ENCODE assay signal across 22 cellular contexts in the genomic region with DNA sequence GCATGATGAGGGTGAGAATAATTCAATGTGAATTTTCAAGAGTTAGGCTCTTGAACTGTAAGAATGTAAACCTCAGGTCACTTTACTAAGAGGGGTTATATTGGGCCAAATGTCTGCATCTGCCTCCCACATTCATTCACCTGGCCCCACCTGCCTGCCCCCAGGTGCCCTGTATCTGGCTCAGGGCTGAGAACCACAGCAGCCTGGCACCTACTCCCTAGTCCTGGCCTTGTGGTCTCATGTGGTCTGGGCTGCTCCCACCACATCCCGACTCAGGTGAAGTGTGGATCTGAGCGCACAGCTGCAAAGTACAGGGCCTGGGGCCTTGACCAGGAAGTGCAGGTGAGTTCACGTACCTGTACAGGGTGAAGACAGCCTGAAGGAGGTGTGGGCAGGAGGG.
"Had no signal": no experiment of that assay in that cellular context is flagged by ENCODE, and none has a peak within 500 bp of the region (broad histone marks: within the 10 kb centered on the region; RNA-seq: fewer than 3 reads in every experiment).

No MANE protein-coding gene starts in this region.

- H3K4me3 Mint-ChIP-seq: endodermal cell, naive B cell, nephron, type B pancreatic cell had no signal

- H3K27ac Mint-ChIP-seq: endodermal cell, nephron, type B pancreatic cell had no signal

- H3K27ac ChIP-seq: heart left ventricle, left ventricle myocardium inferior, right atrium auricular region, sigmoid colon, skin epidermis, stomach, vagina had no signal

- H3K4me1 ChIP-seq: left ventricle myocardium inferior had no signal

- H3K4me1 Mint-ChIP-seq: endodermal cell had no signal

- H3K27me3 ChIP-seq: heart left ventricle, right atrium auricular region, sigmoid colon, stomach, vagina had no signal

- H3K4me3 ChIP-seq: heart left ventricle, left ventricle myocardium inferior, lung, right atrium auricular region, sigmoid colon, skin epidermis, stomach, vagina had no signal

- DNase-seq: dermis blood vessel endothelial cell; effector CD4-positive, alpha-beta T cell; endodermal cell; erythroblast; foreskin melanocyte; heart left ventricle; hippocampal formation; kidney glomerular epithelial cell; left ventricle myocardium inferior; mesendoderm; naive B cell; sigmoid colon; stimulated activated CD4-positive, alpha-beta T cell treated with anti-CD3 and anti-CD28 coated beads, Interleukin-2, amount 100 ng/mL, for 24 hours; stimulated activated CD4-positive, alpha-beta T cell treated with anti-CD3 and anti-CD28 coated beads, Interleukin-4, amount 100 ng/mL, for 4 hours; stimulated activated naive CD4-positive, alpha-beta T cell; stomach had no signal

- H3K36me3 ChIP-seq: heart left ventricle, left ventricle myocardium inferior, right atrium auricular region, sigmoid colon, stomach, vagina had no signal

- H3K27me3 Mint-ChIP-seq: naive B cell had no signal

- ATAC-seq: heart left ventricle had no signal
